In the genomic region with DNA sequence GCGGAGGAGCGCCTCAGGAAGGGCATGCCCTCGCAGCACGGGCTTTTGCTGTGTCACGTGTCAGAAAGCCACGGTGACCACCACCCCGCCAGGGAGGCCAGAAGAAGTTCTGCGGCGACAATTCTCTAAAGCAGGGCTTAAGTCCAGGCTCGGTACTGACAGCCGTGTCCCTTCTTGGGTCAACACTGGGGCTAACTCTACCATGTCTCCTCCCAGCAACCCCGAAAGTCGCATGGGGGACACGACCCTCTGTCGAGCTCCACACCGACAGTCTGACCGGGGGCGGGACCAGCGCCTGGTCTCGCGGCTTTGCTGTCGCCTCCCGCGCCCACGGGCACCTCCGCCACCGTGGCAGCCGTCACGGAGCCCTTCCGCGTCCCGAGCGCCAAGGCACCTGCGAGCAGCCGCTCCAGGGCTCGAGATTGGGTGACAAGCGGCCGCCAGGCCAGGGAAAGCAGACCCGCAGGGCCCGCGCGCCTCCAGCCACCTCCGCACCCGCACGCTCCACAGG, we compare ENCODE assay signal across 8 cellular contexts. TPM values are rescaled to one million over a fixed set of nuclear protein-coding genes. Genes with fewer than 3 reads are reported as not detected.
DNase-seq lines count a peak whose midpoint lies in the region; ATAC-seq, FAIRE-seq and TF ChIP-seq lines count a peak whose summit lies in the region.

No MANE protein-coding gene starts in this region.

- CTCF ChIA-PET in A549 (lab: Yijun Ruan, JAX): interaction anchor here (1.1 kb wide), 1 partner anchor 29 kb away, joined by 5 read pairs; no protein-coding TSS in a partner anchor
- CTCF ChIA-PET in PC-3 (lab: Charles Lee): interaction anchor here (1.0 kb wide), 1 partner anchor 153 kb away, joined by 3 read pairs; no protein-coding TSS in a partner anchor

- BruUV-seq in PC-3 (replicated peaks; lab: Mats Ljungman, UMichigan): no TSS peak

- H3K9me3 ChIP-seq in A549 (no peaks in the 10 kb centered on the region), PC-3 (ENCODE audit: low read length) (no peaks in the 10 kb centered on the region), adrenal gland (replicated peaks in 1 of 3) (no peaks in the 10 kb centered on the region), right cardiac atrium (ENCODE audit: control insufficient read depth, low read length) (no peaks in the 10 kb centered on the region)

- H3K27ac ChIP-seq in A549 (peak overlapping the region; percentile 97), PC-3 (ENCODE audit: low read length) (peak overlapping the region; percentile 89), adrenal gland (peak overlapping the region; percentile 84 to 96 (median 94)), right cardiac atrium (ENCODE audit: low read length) (peak overlapping the region; percentile 48), rectal smooth muscle tissue (ENCODE audit: low read depth, low read length) (peak overlapping the region; percentile 90)

- no peaks in the 10 kb centered on the region; the same call in 1 of the 2 replicates for H4K20me1 ChIP-seq in PC-3 (ENCODE audit: low read length)

- 0% methylated on average over 17 of the region's 45 CpGs for WGBS in A549 (ENCODE audit: missing lambda C conversion rate)
- 0 to 2% (median 0%) methylated on average over 11 to 45 of the region's 45 CpGs for WGBS in adrenal gland, 4 donors
- under 1% methylated on average over 45 of the region's 45 CpGs for WGBS in right cardiac atrium

- peak overlapping the region; percentile 97 for H3K9ac ChIP-seq in PC-3 (ENCODE audit: low read length)
- peak overlapping the region; percentile 83 for H3K9ac ChIP-seq in rectal smooth muscle tissue (ENCODE audit: low read length)

- POLR2A ChIA-PET in A549 (lab: Yijun Ruan, JAX): interaction anchor here (2.5 kb wide), 1 partner anchor 38 kb away, joined by 11 read pairs; the partner anchor contains the start of gene NINL
- POLR2A ChIA-PET in PC-3 (lab: Charles Lee; ENCODE audit: unreplicated experiment): no interaction called here

- intact Hi-C loops in PC-3 (cut with micrococcal nuclease) (loop anchor here (2.0 kb wide), 1 partner anchor 74 kb away; the partner anchor contains the start of gene ZNF337), adrenal gland (cut with DNase I) (loop anchor here in 1 of 2 donors (10.0 kb wide), 2 partner anchors 72 to 78 kb away; partner anchors contain the start of gene ZNF337), right cardiac atrium (cut with DNase I) (loop anchor here in 1 of 4 donors (10.0 kb wide), 1 partner anchor 62 kb away; no protein-coding TSS in a partner anchor)

- TF ChIP-seq POLR2A in A549 (IDR thresholded peaks at IDR 0.05; ENCODE audit: low read length): no peak
- TF ChIP-seq POLR2A in adrenal gland (IDR thresholded peaks at IDR 0.05): no peak

- FAIRE-seq in A549 (lab: Jason Lieb, UNC): no peak

- no peaks in the 10 kb centered on the region for H3F3A ChIP-seq in PC-3 (ENCODE audit: low read length, unreplicated experiment)

- H3K4me3 ChIP-seq in A549: peak overlapping the region; percentile 92
- peak overlapping the region; percentile 90 for H3K4me3 ChIP-seq in PC-3 (ENCODE audit: low read length)
- peak overlapping the region; percentile 43 to 100 (median 87) for H3K4me3 ChIP-seq in adrenal gland
- H3K4me3 ChIP-seq in right cardiac atrium (ENCODE audit: low read length): peak overlapping the region; percentile 65
- peak overlapping the region; percentile 99 for H3K4me3 ChIP-seq in rectal smooth muscle tissue (ENCODE audit: low read length)

- peak overlapping the region; percentile 95 for H3K4me2 ChIP-seq in A549
- peak overlapping the region; percentile 90 for H3K4me2 ChIP-seq in PC-3 (ENCODE audit: low read length)

- peak; percentile 53 to 63 for ATAC-seq in A549
- peak; percentile 25 for ATAC-seq in GM18502 (IDR thresholded peaks at IDR 0.05; ENCODE audit: poor library complexity, unreplicated experiment)
- ATAC-seq in HG02973 (IDR thresholded peaks at IDR 0.05; ENCODE audit: unreplicated experiment): peak; percentile 16
- ATAC-seq in PC-3: peak; percentile 29
- ATAC-seq in right cardiac atrium: peak; percentile 56 to 69

- peak; percentile 52 to 60 for DNase-seq in A549 (ENCODE audit: low read depth in 1 of 2, low spot score in 1 of 2)
- peak; percentile 32 for DNase-seq in PC-3
- peak; percentile 51 to 70 (median 60) for DNase-seq in adrenal gland
- DNase-seq in right cardiac atrium: peak; percentile 46 to 82 (median 78)
- DNase-seq in AML-193 (lab: John Stamatoyannopoulos, UW): no peak

- peak overlapping the region; percentile 85 for H2AFZ ChIP-seq in PC-3 (ENCODE audit: low read length)

- no peaks in the 10 kb centered on the region for H3K27me3 ChIP-seq in PC-3 (ENCODE audit: low read length)
- H3K27me3 ChIP-seq in adrenal gland: no peaks in the 10 kb centered on the region
- H3K27me3 ChIP-seq in right cardiac atrium (ENCODE audit: control insufficient read depth, insufficient read depth): no peaks in the 10 kb centered on the region
- H3K27me3 ChIP-seq in rectal smooth muscle tissue (ENCODE audit: control insufficient read depth, insufficient read depth, low read length): no peaks in the 10 kb centered on the region

- H3K36me3 ChIP-seq in PC-3 (ENCODE audit: low read depth, low read length): 0 out of 2 replicates have a peak, but pooled peaks cover 2% of the 10 kb centered on the region
- H3K36me3 ChIP-seq in adrenal gland (replicated peaks in 1 of 2): no peaks in the 10 kb centered on the region
- no peaks in the 10 kb centered on the region for H3K36me3 ChIP-seq in rectal smooth muscle tissue (ENCODE audit: control insufficient read depth, insufficient read depth, low read length)

- H3K4me1 ChIP-seq in A549 (peaks cover 21% of the 10 kb centered on the region), PC-3 (ENCODE audit: insufficient read depth, low read length) (peaks cover 18% of the 10 kb centered on the region), adrenal gland (replicated peaks in 1 of 2) (peaks cover 17 to 18% of the 10 kb centered on the region in 2 donors), right cardiac atrium (ENCODE audit: control insufficient read depth, insufficient read depth, low read length) (peaks cover 2% of the 10 kb centered on the region), rectal smooth muscle tissue (ENCODE audit: control insufficient read depth, insufficient read depth, low read length) (no peaks in the 10 kb centered on the region)

- TF ChIP-seq EP300 in A549 (IDR thresholded peaks at IDR 0.05): no peak

- H3K9me2 ChIP-seq in PC-3 (replicated peaks; ENCODE audit: low read length): no peaks in the 10 kb centered on the region

- no peak for TF ChIP-seq RAD21 in A549 (conservative IDR thresholded peaks at IDR 0.05 in 1 of 2, IDR thresholded peaks at IDR 0.05 in 1 of 2)

- no peak for TF ChIP-seq CTCF in A549 (IDR thresholded peaks at IDR 0.05)
- TF ChIP-seq CTCF in PC-3 (conservative IDR thresholded peaks at IDR 0.05; ENCODE audit: low read depth, low read length): no peak
- TF ChIP-seq CTCF in adrenal gland (IDR thresholded peaks at IDR 0.05): no peak

- peaks cover 73% of the 10 kb centered on the region for H3K79me2 ChIP-seq in PC-3 (ENCODE audit: low read length)

TF ChIP-seq in A549, 52 proteins besides CTCF, POLR2A, EP300 and RAD21 (continues in another document):
- TF ChIP-seq NR3C1 (IDR thresholded peaks at IDR 0.05) (no peak), ZC3H11A (IDR thresholded peaks at IDR 0.05) (no peak), ZNF302 (CRISPR knock-in tag; IDR thresholded peaks at IDR 0.05) (no peak), ESRRA (IDR thresholded peaks at IDR 0.05; ENCODE audit: borderline replicate concordance, low read length) (no peak), NFE2L2 (conservative IDR thresholded peaks at IDR 0.05; ENCODE audit: low read length) (no peak), RCOR1 (IDR thresholded peaks at IDR 0.05; ENCODE audit: low read depth, low read length) (no peak), RNF2 (IDR thresholded peaks at IDR 0.05; ENCODE audit: borderline replicate concordance, low read depth) (peak; percentile 50; the same call in 1 of the 2 replicates)
- TF ChIP-seq, protein P1, sequence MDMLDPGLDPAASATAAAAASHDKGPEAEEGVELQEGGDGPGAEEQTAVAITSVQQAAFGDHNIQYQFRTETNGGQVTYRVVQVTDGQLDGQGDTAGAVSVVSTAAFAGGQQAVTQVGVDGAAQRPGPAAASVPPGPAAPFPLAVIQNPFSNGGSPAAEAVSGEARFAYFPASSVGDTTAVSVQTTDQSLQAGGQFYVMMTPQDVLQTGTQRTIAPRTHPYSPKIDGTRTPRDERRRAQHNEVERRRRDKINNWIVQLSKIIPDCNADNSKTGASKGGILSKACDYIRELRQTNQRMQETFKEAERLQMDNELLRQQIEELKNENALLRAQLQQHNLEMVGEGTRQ (IDR thresholded peaks at IDR 0.05): peak; percentile 85

RNA-seq across cellular contexts. Expression of gene NANP, which starts 0.5 kb away (rescaled TPM):
- polyA plus RNA-seq in A549 (2011; rRNA removed) (11.4 and 12.2 TPM in 2 replicates), A549 (2017; fragmentation: RNase III; extraction: RNeasy Plus Mini Kit Qiagen cat#74134 plus additional on column Dnase treatment) (10.2 to 11.2 TPM (median 11.2 TPM) in 3 replicates), adrenal gland (10 to 100 TPM in 1 of 3 donors, 1 to 10 TPM in 2; 1.8 to 12.2 (median 2.2) TPM), right cardiac atrium (1.8 TPM)
- polyA plus RNA-seq in A549 (2012; cell fraction: cytosol; rRNA removed): 3.6 and 4.4 TPM in 2 replicates
- polyA plus RNA-seq in A549 (2012; cell fraction: nucleus; rRNA removed): 1.0 and 1.8 TPM in 2 replicates
- 4.8 and 5.7 TPM in 2 replicates for polyA minus RNA-seq in A549 (2011; rRNA and poly(A)+ RNA removed)
- total RNA-seq in PC-3 (2014; rRNA removed) (10.3 and 10.7 TPM in 2 replicates), adrenal gland (10 to 100 TPM in 2 of 8 donors, 1 to 10 TPM in 6; 5.5 to 13.6 (median 7.6) TPM), right cardiac atrium (1 to 10 TPM; 3.5 to 5.1 (median 4.2) TPM)

RNA-seq across cellular contexts. Expression of gene NINL, which starts 37.9 kb away (rescaled TPM):
- polyA plus RNA-seq in A549 (2011; rRNA removed) (15.3 and 22.4 TPM in 2 replicates), A549 (2017; fragmentation: RNase III; extraction: RNeasy Plus Mini Kit Qiagen cat#74134 plus additional on column Dnase treatment) (13.2 to 23.4 TPM (median 20.2 TPM) in 3 replicates), adrenal gland (10 to 100 TPM; 13.4 to 30.6 (median 20.3) TPM), right cardiac atrium (6.1 TPM)
- polyA plus RNA-seq in A549 (2012; cell fraction: cytosol; rRNA removed): 20.0 and 20.8 TPM in 2 replicates
- polyA plus RNA-seq in A549 (2012; cell fraction: nucleus; rRNA removed): 45.7 and 48.9 TPM in 2 replicates
- 13.1 and 20.6 TPM in 2 replicates for polyA minus RNA-seq in A549 (2011; rRNA and poly(A)+ RNA removed)
- total RNA-seq in PC-3 (2014; rRNA removed) (6.5 and 11.5 TPM in 2 replicates), adrenal gland (10 to 100 TPM in 7 of 8 donors, 1 to 10 TPM in 1; 10.0 to 30.9 (median 14.4) TPM), right cardiac atrium (1 to 10 TPM; 3.4 to 7.6 (median 5.5) TPM)

Comparison
In these comparisons a context has a peak if more than half of its experiments do, and no peak if none do; other contexts are left out.
1. DNase-seq: peak in A549 (2 of 2), PC-3 (single experiment), adrenal gland (7 of 7) and right cardiac atrium (3 of 3); none in AML-193 (0 of 2).
2. Peak in every context shown above with its lines, with median percentiles within 50 percentile points of each other: ATAC-seq, H3K27ac ChIP-seq and H3K4me3 ChIP-seq.